8 cellular contexts compared by ENCODE assay signal in genomic region chr10:30348378-30348776, GRCh38. TPM values are rescaled to one million over a fixed set of nuclear protein-coding genes. Genes with fewer than 3 reads are reported as not detected.
DNase-seq lines count a peak whose midpoint lies in the region; ATAC-seq and TF ChIP-seq lines count a peak whose summit lies in the region.

No MANE protein-coding gene starts in this region.

- H3K36me3 ChIP-seq in H7 (replicated peaks; ENCODE audit: control insufficient read depth, insufficient read depth, low read length) = no peaks in the 10 kb centered on the region

- no peak for ATAC-seq in WTC11

- CTCF ChIA-PET in WTC11 (lab: Charles Lee) = interaction anchor here (2.5 to 3.2 kb wide), 3 partner anchors 12 to 243 kb away, joined by 6 to 39 read pairs (median 10); no protein-coding TSS in a partner anchor

- TF ChIP-seq CTCF in CD14-positive monocyte (IDR thresholded peaks at IDR 0.05) = no peak
- no peak for TF ChIP-seq CTCF in WTC11 (IDR thresholded peaks at IDR 0.05)

- peak overlapping the region; percentile 100 for H3K4me3 ChIP-seq in H7 (ENCODE audit: insufficient read depth, low read depth, low read length)
- peak overlapping the region; percentile 63 for H3K4me3 ChIP-seq in iPS-18c (ENCODE audit: insufficient read depth, low read depth, low read length)

- H3K36me3 Mint-ChIP-seq in CD14-positive monocyte = peaks cover 8 to 22% of the 10 kb centered on the region in 2 donors
- 0 out of 2 replicates have a peak, but pooled peaks cover 2% of the 10 kb centered on the region for H3K36me3 Mint-ChIP-seq in WTC11

- DNase-seq in CD14-positive monocyte (ENCODE audit: low spot score) (no peak), H7 (no peak), WTC11 (ENCODE audit: low spot score) (no peak), substantia nigra (lab: John Stamatoyannopoulos, UW) (no peak), D341Med (ENCODE audit: low spot score) (no peak), GDM1 (lab: John Stamatoyannopoulos, UW) (no peak), SKM-1 treated with dmso at 0.1 percent for 144 hours (lab: John Stamatoyannopoulos, UW; ENCODE audit: unreplicated experiment) (no peak)

- intact Hi-C loops in CD14-positive monocyte (cut with micrococcal nuclease) = no loop called here

- peaks cover 0 to 2% (median 0%) of the 10 kb centered on the region in 3 donors for H3K27me3 Mint-ChIP-seq in CD14-positive monocyte (ENCODE audit: low read depth in 3 of 3)
- H3K27me3 Mint-ChIP-seq in WTC11 (ENCODE audit: low read depth) = peaks cover 2% of the 10 kb centered on the region; the same call in 1 of the 2 replicates

- peak overlapping the region; percentile 85 for H3K27ac ChIP-seq in substantia nigra (ENCODE audit: low read depth, low read length, poor library complexity, severe bottlenecking)

- H3K9me3 Mint-ChIP-seq in CD14-positive monocyte = peaks cover 0 to 3% (median 0%) of the 10 kb centered on the region in 7 donors
- H3K9me3 Mint-ChIP-seq in WTC11 = no peaks in the 10 kb centered on the region

- H3K4me1 Mint-ChIP-seq in CD14-positive monocyte (peaks cover 25% of the 10 kb centered on the region), WTC11 (peaks cover 26% of the 10 kb centered on the region)

- H3K27me3 ChIP-seq in H7 (ENCODE audit: control insufficient read depth, insufficient read depth, low read length) = no peaks in the 10 kb centered on the region

- H3K4me3 Mint-ChIP-seq in CD14-positive monocyte (peak overlapping the region; percentile 91 to 98), WTC11 (peak overlapping the region; percentile 94)

- POLR2A ChIA-PET in WTC11 (lab: Charles Lee) = no interaction called here

- H3K27ac Mint-ChIP-seq in CD14-positive monocyte (peak overlapping the region; percentile 96 to 99 (median 98)), WTC11 (peak overlapping the region; percentile 97)

- H3K9me3 ChIP-seq in iPS-18c (ENCODE audit: control insufficient read depth, insufficient read depth, low read length) = peaks cover 5% of the 10 kb centered on the region

TF ChIP-seq in WTC11, 78 proteins besides CTCF, POLR2A, EP300 and RAD21:
- TF ChIP-seq CREM (CRISPR knock-in tag; IDR thresholded peaks at IDR 0.05) (no peak), ELF4 (CRISPR knock-in tag; IDR thresholded peaks at IDR 0.05; ENCODE audit: low read depth) (no peak), ZNF512 (CRISPR knock-in tag; IDR thresholded peaks at IDR 0.05; ENCODE audit: borderline replicate concordance) (no peak), AFF4 (CRISPR knock-in tag; IDR thresholded peaks at IDR 0.05; ENCODE audit: borderline replicate concordance) (no peak), SOX15 (CRISPR knock-in tag; IDR thresholded peaks at IDR 0.05) (no peak), ETV6 (CRISPR knock-in tag; IDR thresholded peaks at IDR 0.05) (no peak), TCF7 (CRISPR knock-in tag; IDR thresholded peaks at IDR 0.05; ENCODE audit: low read depth) (no peak), ZNF423 (CRISPR knock-in tag; IDR thresholded peaks at IDR 0.05) (no peak), ZBTB43 (CRISPR knock-in tag; IDR thresholded peaks at IDR 0.05) (no peak), ZNF532 (CRISPR knock-in tag; IDR thresholded peaks at IDR 0.05; ENCODE audit: borderline replicate concordance) (no peak), ZNF263 (CRISPR knock-in tag; IDR thresholded peaks at IDR 0.05; ENCODE audit: low read depth) (no peak), SMAD4 (CRISPR knock-in tag; IDR thresholded peaks at IDR 0.05) (no peak), ZNF138 (CRISPR knock-in tag; conservative IDR thresholded peaks at IDR 0.05) (no peak), MXD4 (CRISPR knock-in tag; IDR thresholded peaks at IDR 0.05; ENCODE audit: borderline replicate concordance) (no peak)

RNA-seq across cellular contexts. Expression of gene MTPAP, which starts 0.7 kb away (rescaled TPM):
- 1 to 10 TPM; 6.2 TPM for polyA plus RNA-seq in CD14-positive monocyte
- total RNA-seq in H7 (2014; rRNA removed; shearing (Covaris generic)) = 25.1 and 27.1 TPM in 2 replicates
- total RNA-seq in WTC11 (2021) = 35.2 to 39.5 TPM (median 36.5 TPM) in 3 replicates
